ENCODE assay signal across 8 cellular contexts in genomic region chr1:163535807-163536206, GRCh38.
DNase-seq lines count a peak whose midpoint lies in the region; ATAC-seq and TF ChIP-seq lines count a peak whose summit lies in the region.

No MANE protein-coding gene starts in this region.

- H3K4me1 Mint-ChIP-seq in activated CD4-positive, alpha-beta T cell treated with anti-CD3 and anti-CD28 coated beads, Interleukin-2, amount 10 ng/mL, durations not matched to agents 24 days and 14 days: no peaks in the 10 kb centered on the region

- H3K36me3 ChIP-seq in HCT116 (ENCODE audit: control insufficient read depth in 1 of 2, insufficient read depth in 2 of 2, low read length in 2 of 2) (no peaks in the 10 kb centered on the region), Panc1 (ENCODE audit: control insufficient read depth, insufficient read depth, low read length) (no peaks in the 10 kb centered on the region)

- RAD21 ChIA-PET in HCT116 (lab: Charles Lee; ENCODE audit: low non-redundant PET in 1 of 2, low total read pairs in 2 of 2, uncharacterized antibody in 2 of 2, unreplicated experiment in 2 of 2): no interaction called here

- H3K79me2 ChIP-seq in HCT116 (ENCODE audit: insufficient read depth, low read length): no peaks in the 10 kb centered on the region

- TF ChIP-seq POLR2A in HCT116 (IDR thresholded peaks at IDR 0.05; ENCODE audit: borderline replicate concordance, extremely low read depth, insufficient read depth, insufficient read length): no peak

- no peak overlapping the region for H2AFZ ChIP-seq in HCT116 (ENCODE audit: low read depth, low read length, poor library complexity, severe bottlenecking)

- no peak overlapping the region for H3K4me2 ChIP-seq in HCT116 (ENCODE audit: low read length)

- no peak overlapping the region for H3K9ac ChIP-seq in HCT116 (ENCODE audit: low read length)

- POLR2A ChIA-PET in HCT116 (lab: Charles Lee): no interaction called here
- POLR2A ChIA-PET in Panc1 (lab: Charles Lee): no interaction called here

- DNase-seq in AG08395 (ENCODE audit: low spot score): peak; percentile 52
- peak; percentile 10 for DNase-seq in HCT116 (ENCODE audit: low read depth, low spot score)
- peak; percentile 17 for DNase-seq in Panc1 (ENCODE audit: low read depth, low spot score)
- DNase-seq in foreskin keratinocyte: peak in 1 of 2 donors; percentile 20
- no peak for DNase-seq in glomerular visceral epithelial cell (ENCODE audit: extremely low spot score)
- no peak for DNase-seq in activated CD4-positive, alpha-beta T cell treated with anti-CD3 and anti-CD28 coated beads, Interleukin-2, amount 10 ng/mL, durations not matched to agents 24 days and 14 days
- no peak for DNase-seq in NCI-H1048 (lab: John Stamatoyannopoulos, UW)
- no peak for DNase-seq in NK-92 (lab: John Stamatoyannopoulos, UW; ENCODE audit: unreplicated experiment)

- no peaks in the 10 kb centered on the region for H3K9me3 Mint-ChIP-seq in activated CD4-positive, alpha-beta T cell treated with anti-CD3 and anti-CD28 coated beads, Interleukin-2, amount 10 ng/mL, durations not matched to agents 24 days and 14 days

- no peaks in the 10 kb centered on the region for H4K20me1 ChIP-seq in HCT116 (ENCODE audit: insufficient read depth)

- no peaks in the 10 kb centered on the region for H3K9me2 ChIP-seq in HCT116 (ENCODE audit: insufficient read depth)

- H3K9me3 ChIP-seq in HCT116 (ENCODE audit: control insufficient read depth in 1 of 2, insufficient read depth in 1 of 2, low read depth in 1 of 2, low read length in 2 of 2): no peaks in the 10 kb centered on the region
- no peaks in the 10 kb centered on the region for H3K9me3 ChIP-seq in Panc1 (ENCODE audit: control insufficient read depth, insufficient read depth, low read depth, low read length)

- H3K27ac Mint-ChIP-seq in activated CD4-positive, alpha-beta T cell treated with anti-CD3 and anti-CD28 coated beads, Interleukin-2, amount 10 ng/mL, durations not matched to agents 24 days and 14 days: no peak overlapping the region

- in situ Hi-C loops in Panc1 (cut with HindIII; ENCODE audit: low pct_unique_long_range_greater_than_20kb, low sequenced_read_pairs): no loop called here

- H3K27me3 ChIP-seq in HCT116 (ENCODE audit: insufficient read depth, low read length) (no peaks in the 10 kb centered on the region), Panc1 (ENCODE audit: control insufficient read depth, insufficient read depth, low read length) (no peaks in the 10 kb centered on the region), foreskin keratinocyte (no peaks in the 10 kb centered on the region)

- H3K27ac ChIP-seq in HCT116 (ENCODE audit: low read depth, low read length): no peak overlapping the region
- H3K27ac ChIP-seq in Panc1 (ENCODE audit: low read length): no peak overlapping the region
- no peak overlapping the region for H3K27ac ChIP-seq in foreskin keratinocyte

- H3K4me3 Mint-ChIP-seq in activated CD4-positive, alpha-beta T cell treated with anti-CD3 and anti-CD28 coated beads, Interleukin-2, amount 10 ng/mL, durations not matched to agents 24 days and 14 days: no peak overlapping the region

- peak; percentile 64 for TF ChIP-seq RAD21 in HCT116 (IDR thresholded peaks at IDR 0.05; ENCODE audit: low read depth)

- H3K4me3 ChIP-seq in HCT116 (replicated peaks in 1 of 2; ENCODE audit: low read depth in 1 of 2, low read length in 2 of 2): no peak overlapping the region
- H3K4me3 ChIP-seq in Panc1 (ENCODE audit: low read depth in 2 of 2, low read length in 2 of 2): no peak overlapping the region

- ATAC-seq in HCT116 (peak; percentile 70), Panc1 (no peak), foreskin keratinocyte (no peak)

- TF ChIP-seq CTCF in HCT116 (IDR thresholded peaks at IDR 0.05 in 2 of 3, conservative IDR thresholded peaks at IDR 0.05 in 1 of 3; ENCODE audit: borderline replicate concordance in 1 of 3, insufficient read depth in 1 of 3, low read depth in 2 of 3, low read length in 2 of 3): peak; percentile 19 to 56 (median 31); a peak in 4 of 6 replicates
- peak; percentile 50; the same call in 1 of the 2 replicates for TF ChIP-seq CTCF in Panc1 (IDR thresholded peaks at IDR 0.05)
- TF ChIP-seq CTCF in foreskin keratinocyte (conservative IDR thresholded peaks at IDR 0.05): peak; percentile 58

- H3K27me3 Mint-ChIP-seq in activated CD4-positive, alpha-beta T cell treated with anti-CD3 and anti-CD28 coated beads, Interleukin-2, amount 10 ng/mL, durations not matched to agents 24 days and 14 days: no peaks in the 10 kb centered on the region

- intact Hi-C loops in HCT116 (cut with micrococcal nuclease) (loop anchor here (1.0 to 10.0 kb wide), 3 partner anchors 339 to 1537 kb away; no protein-coding TSS in a partner anchor), Panc1 (cut with micrococcal nuclease; ENCODE audit: unreplicated experiment) (loop anchor here (10.0 kb wide), 2 partner anchors 1079 to 1539 kb away; no protein-coding TSS in a partner anchor)
- intact Hi-C loops in activated CD4-positive, alpha-beta T cell treated with anti-CD3 and anti-CD28 coated beads, Interleukin-2, amount 10 ng/mL, durations not matched to agents 24 days and 14 days (cut with micrococcal nuclease): no loop called here

- CTCF ChIA-PET in HCT116 (lab: Charles Lee): interaction anchor here (1.2 kb wide), 1 partner anchor 1537 kb away, joined by 7 read pairs; no protein-coding TSS in a partner anchor
- CTCF ChIA-PET in Panc1 (lab: Charles Lee): no interaction called here

- BruUV-seq in HCT116 (replicated peaks; lab: Mats Ljungman, UMichigan): no TSS peak
- BruUV-seq in Panc1 (replicated peaks; lab: Mats Ljungman, UMichigan): no TSS peak

- H3K36me3 Mint-ChIP-seq in activated CD4-positive, alpha-beta T cell treated with anti-CD3 and anti-CD28 coated beads, Interleukin-2, amount 10 ng/mL, durations not matched to agents 24 days and 14 days (ENCODE audit: low read depth): no peaks in the 10 kb centered on the region

- H3K4me1 ChIP-seq in HCT116 (ENCODE audit: control insufficient read depth in 1 of 2, insufficient read depth in 2 of 2, low read length in 2 of 2): no peaks in the 10 kb centered on the region
- no peaks in the 10 kb centered on the region for H3K4me1 ChIP-seq in Panc1 (ENCODE audit: control insufficient read depth, insufficient read depth, low read length)
- H3K4me1 ChIP-seq in foreskin keratinocyte: no peaks in the 10 kb centered on the region

TF ChIP-seq in HCT116, 20 proteins besides CTCF, POLR2A, EP300 and RAD21:
- TF ChIP-seq ZNF274 (IDR thresholded peaks at IDR 0.05; ENCODE audit: low read depth, low read length) (no peak), SRF (IDR thresholded peaks at IDR 0.05; ENCODE audit: low read depth) (no peak)

Comparison
In these comparisons a context has a peak if more than half of its experiments do, and no peak if none do; other contexts are left out.
1. DNase-seq: peak in AG08395 (single experiment), HCT116 (single experiment) and Panc1 (single experiment); none in glomerular visceral epithelial cell (single experiment), activated CD4-positive, alpha-beta T cell treated with anti-CD3 and anti-CD28 coated beads, Interleukin-2, amount 10 ng/mL, durations not matched to agents 24 days and 14 days (single experiment), NCI-H1048 (single experiment) and NK-92 (single experiment).
2. Peak in every context shown above with its lines, with median percentiles within 50 percentile points of each other: CTCF ChIP-seq.